Comparison of ENCODE assay signal across 28 cellular contexts in genomic region chr9:120454427-120454826, GRCh38.
"Had no signal": no experiment of that assay in that cellular context is flagged by ENCODE, and none has a peak within 500 bp of the region (broad histone marks: within the 10 kb centered on the region; RNA-seq: fewer than 3 reads in every experiment).

No MANE protein-coding gene starts in this region.

- H3K4me2 ChIP-seq: smooth muscle cell had no signal

- H3K9me3 ChIP-seq: pancreas, psoas muscle, right lobe of liver, thyroid gland, transverse colon, upper lobe of left lung, vagina had no signal

- H3K27me3 Mint-ChIP-seq: naive thymus-derived CD4-positive, alpha-beta T cell; natural killer cell treated with Interleukin-12 subunit alpha and Interleukin-12 subunit beta and Interleukin-15 and Interleukin-18, amount 100 ng/mL, for 72 hours; stimulated activated memory B cell treated with anti-CD40 and anti-IgM and Interleukin-4, amounts not matched to agents 10 μg/mL and 1 μg/mL and 100 μg/mL, for 72 hours; stimulated activated naive CD8-positive, alpha-beta T cell treated with anti-CD3 and anti-CD28 coated beads, Interleukin-15, amount 100 ng/mL, for 72 hours had no signal

- H3K27ac Mint-ChIP-seq: mesothelial cell of epicardium; natural killer cell treated with Interleukin-12 subunit alpha and Interleukin-12 subunit beta and Interleukin-15 and Interleukin-18, amount 100 ng/mL, for 72 hours; stimulated activated memory B cell treated with anti-CD40 and anti-IgM and Interleukin-4, amounts not matched to agents 10 μg/mL and 1 μg/mL and 100 μg/mL, for 72 hours had no signal

- H3K27me3 ChIP-seq: left lung, pancreas, right lobe of liver, thyroid gland, transverse colon, upper lobe of left lung, vagina had no signal

- H3K9me3 Mint-ChIP-seq: immature natural killer cell; natural killer cell treated with Interleukin-12 subunit alpha and Interleukin-12 subunit beta and Interleukin-15 and Interleukin-18, amount 100 ng/mL, for 72 hours; stimulated activated memory B cell treated with anti-CD40 and anti-IgM and Interleukin-4, amounts not matched to agents 10 μg/mL and 1 μg/mL and 100 μg/mL, for 72 hours; stimulated activated naive CD8-positive, alpha-beta T cell treated with anti-CD3 and anti-CD28 coated beads, Interleukin-15, amount 100 ng/mL, for 72 hours had no signal

- H3K27ac ChIP-seq: left lung, lower lobe of right lung, pancreas, psoas muscle, right lobe of liver, thyroid gland, transverse colon, upper lobe of left lung, vagina had no signal

- H3K4me1 Mint-ChIP-seq: immature natural killer cell; stimulated activated naive CD8-positive, alpha-beta T cell treated with anti-CD3 and anti-CD28 coated beads, Interleukin-15, amount 100 ng/mL, for 72 hours had no signal

- DNase-seq: hypothalamus; immature natural killer cell; kidney; left colon; left lung; lower lobe of right lung; mammary epithelial cell; mesendoderm; naive thymus-derived CD4-positive, alpha-beta T cell; pancreas; posterior cingulate gyrus; psoas muscle; right lobe of liver; stimulated activated CD4-positive, alpha-beta T cell treated with anti-CD3 and anti-CD28 coated beads, Interleukin-1b, Interleukin-23, amount 100 ng/mL, for 48 hours; stimulated activated CD4-positive, alpha-beta T cell treated with anti-CD3 and anti-CD28 coated beads, Interleukin-2, amount 100 ng/mL, for 48 hours; stimulated activated CD4-positive, alpha-beta T cell treated with anti-CD3 and anti-CD28 coated beads, Interleukin-4, amount 100 ng/mL, for 4 hours; stimulated activated CD8-positive, alpha-beta memory T cell treated with anti-CD3 and anti-CD28 coated beads, Interleukin-4, amount 100 ng/mL, for 48 hours; stimulated activated naive CD4-positive, alpha-beta T cell treated with Interleukin-2 at 50 U/mL for 16 hours; stimulated activated naive CD8-positive, alpha-beta T cell treated with anti-CD3 and anti-CD28 coated beads, Interleukin-15, amount 100 ng/mL, for 72 hours; substantia nigra; thyroid gland; transverse colon; upper lobe of left lung had no signal

- H3K4me3 Mint-ChIP-seq: immature natural killer cell; mesothelial cell of epicardium; naive thymus-derived CD4-positive, alpha-beta T cell; natural killer cell treated with Interleukin-12 subunit alpha and Interleukin-12 subunit beta and Interleukin-15 and Interleukin-18, amount 100 ng/mL, for 72 hours; stimulated activated memory B cell treated with anti-CD40 and anti-IgM and Interleukin-4, amounts not matched to agents 10 μg/mL and 1 μg/mL and 100 μg/mL, for 72 hours; stimulated activated naive CD8-positive, alpha-beta T cell treated with anti-CD3 and anti-CD28 coated beads, Interleukin-15, amount 100 ng/mL, for 72 hours had no signal

- H3K4me3 ChIP-seq: left lung, lower lobe of right lung, pancreas, psoas muscle, right lobe of liver, smooth muscle cell, thyroid gland, transverse colon, upper lobe of left lung, vagina had no signal

- ATAC-seq: left colon; left lung; lower lobe of right lung; naive thymus-derived CD4-positive, alpha-beta T cell; pancreas; right lobe of liver; stimulated activated memory B cell treated with anti-CD40 and anti-IgM and Interleukin-4, amounts not matched to agents 10 μg/mL and 1 μg/mL and 100 μg/mL, for 72 hours; stimulated activated naive CD8-positive, alpha-beta T cell treated with anti-CD3 and anti-CD28 coated beads, Interleukin-15, amount 100 ng/mL, for 72 hours had no signal

- H3K4me1 ChIP-seq: left lung, lower lobe of right lung, pancreas, psoas muscle, right lobe of liver, thyroid gland, transverse colon, upper lobe of left lung, vagina had no signal
